ENCODE assay signal across 1 cellular context in the genomic region with DNA sequence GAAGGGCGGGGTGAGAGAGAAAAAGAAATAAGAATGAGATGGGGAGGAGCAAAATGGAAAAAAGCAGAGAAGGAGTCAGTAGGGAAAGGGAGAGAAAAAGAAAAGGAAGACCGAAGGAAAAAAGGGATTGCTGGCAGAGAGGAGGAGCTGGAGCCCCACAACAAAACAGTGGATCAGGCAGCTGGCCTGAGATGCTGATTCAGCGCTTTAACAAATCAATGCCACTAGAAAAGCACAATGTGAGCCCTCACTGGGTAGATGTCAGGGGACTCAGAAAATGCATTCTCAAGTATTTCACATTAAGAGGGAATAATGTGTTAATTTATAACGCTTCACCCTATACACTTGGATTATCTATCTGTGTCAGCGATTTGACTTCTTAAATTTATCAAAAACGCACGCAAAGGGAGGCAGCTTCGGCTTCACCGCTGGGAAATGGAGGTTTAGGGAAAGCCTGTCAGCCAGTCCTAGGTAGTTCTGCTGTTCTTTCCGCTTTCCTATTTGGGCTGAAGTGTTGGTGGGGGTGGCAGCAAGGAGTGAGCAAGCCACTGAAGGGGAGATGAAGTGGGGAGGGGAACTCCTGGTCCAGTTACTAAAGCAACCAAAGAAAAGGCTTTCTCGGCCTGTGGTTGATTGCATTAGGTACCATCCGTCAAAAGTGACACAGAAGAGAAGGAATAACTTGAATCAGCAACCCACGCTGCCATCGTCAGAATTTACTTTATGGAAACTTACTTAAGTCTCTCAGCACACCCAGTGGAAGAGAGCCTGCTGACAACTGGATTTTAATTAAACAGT.
TF ChIP-seq lines count a peak whose summit lies in the region.

No MANE protein-coding gene starts in this region.

TF ChIP-seq in endothelial cell of umbilical vein, 7 proteins besides CTCF, POLR2A, EP300 and RAD21:
- TF ChIP-seq JUN (IDR thresholded peaks at IDR 0.05; ENCODE audit: borderline replicate concordance, insufficient read depth, insufficient read length, low read depth) (no peak), FOS (IDR thresholded peaks at IDR 0.05; ENCODE audit: borderline replicate concordance, insufficient read depth, low read length) (no peak), MYC (IDR thresholded peaks at IDR 0.05; ENCODE audit: low read depth, low read length) (no peak), GATA2 (IDR thresholded peaks at IDR 0.05; ENCODE audit: insufficient read depth, insufficient read length, low read depth, low read length) (no peak), EZH2 (IDR thresholded peaks at IDR 0.05; ENCODE audit: borderline replicate concordance, low read depth, low read length, severe bottlenecking) (no peak), POLR2AphosphoS5 (IDR thresholded peaks at IDR 0.05; ENCODE audit: insufficient read depth, low read depth, low read length) (no peak)
- TF ChIP-seq, protein P1, sequence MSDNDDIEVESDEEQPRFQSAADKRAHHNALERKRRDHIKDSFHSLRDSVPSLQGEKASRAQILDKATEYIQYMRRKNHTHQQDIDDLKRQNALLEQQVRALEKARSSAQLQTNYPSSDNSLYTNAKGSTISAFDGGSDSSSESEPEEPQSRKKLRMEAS (IDR thresholded peaks at IDR 0.05; ENCODE audit: insufficient read depth, insufficient read length): no peak
